In genomic region chr10:112951349-112952281, GRCh38 we compare ENCODE assay signal across 8 cellular contexts. TPM values are rescaled to one million over a fixed set of nuclear protein-coding genes. Genes with fewer than 3 reads are reported as not detected.
DNase-seq lines count a peak whose midpoint lies in the region; ATAC-seq and TF ChIP-seq lines count a peak whose summit lies in the region.

No MANE protein-coding gene starts in this region.

- no peaks in the 10 kb centered on the region for H3K36me3 Mint-ChIP-seq in activated T-cell treated with anti-CD3 and anti-CD28 coated beads, Interleukin-2, amount 50 U/mL, for 4 hours (ENCODE audit: insufficient read depth)
- peaks cover 11% of the 10 kb centered on the region for H3K36me3 Mint-ChIP-seq in natural killer cell treated with Interleukin-12 subunit alpha and Interleukin-12 subunit beta and Interleukin-15 and Interleukin-18, amount 100 ng/mL, for 72 hours

- H2AFZ ChIP-seq in fibroblast of lung (ENCODE audit: low read length), result no peak overlapping the region

- no peaks in the 10 kb centered on the region for H3K36me3 ChIP-seq in fibroblast of lung (ENCODE audit: control insufficient read depth, insufficient read depth, low read length)
- H3K36me3 ChIP-seq in transverse colon, result no peaks in the 10 kb centered on the region

- H3K27me3 ChIP-seq in fibroblast of lung (ENCODE audit: control insufficient read depth, insufficient read depth, low read length) (no peaks in the 10 kb centered on the region), transverse colon (no peaks in the 10 kb centered on the region)

- WGBS in transverse colon (ENCODE audit: low coverage in 1 of 2), 2 donors, result 0% methylated on average over 44 of the region's 68 CpGs; no CpG with 5 or more reads in 1 of the 2 donors

- H3K27me3 Mint-ChIP-seq in activated T-cell treated with anti-CD3 and anti-CD28 coated beads, Interleukin-2, amount 50 U/mL, for 4 hours (ENCODE audit: low read depth), result peaks cover 43% of the 10 kb centered on the region
- peaks cover 23 to 42% of the 10 kb centered on the region in 2 donors for H3K27me3 Mint-ChIP-seq in natural killer cell treated with Interleukin-12 subunit alpha and Interleukin-12 subunit beta and Interleukin-15 and Interleukin-18, amount 100 ng/mL, for 72 hours

- no peak for TF ChIP-seq EP300 in transverse colon (IDR thresholded peaks at IDR 0.05; ENCODE audit: low read depth)

- H3K4me1 ChIP-seq in fibroblast of lung (ENCODE audit: control insufficient read depth, extremely low read depth, insufficient read depth, low read length) (peaks cover 8% of the 10 kb centered on the region), transverse colon (peaks cover 4 to 57% (median 44%) of the 10 kb centered on the region in 4 donors)

- peak overlapping the region; percentile 79 to 81 for H3K27ac Mint-ChIP-seq in natural killer cell treated with Interleukin-12 subunit alpha and Interleukin-12 subunit beta and Interleukin-15 and Interleukin-18, amount 100 ng/mL, for 72 hours

- H3K9me3 ChIP-seq in fibroblast of lung (ENCODE audit: control insufficient read depth, insufficient read depth, low read depth, low read length), result no peaks in the 10 kb centered on the region
- no peaks in the 10 kb centered on the region for H3K9me3 ChIP-seq in transverse colon

- peak overlapping the region; percentile 93 for H3K4me3 Mint-ChIP-seq in activated T-cell treated with anti-CD3 and anti-CD28 coated beads, Interleukin-2, amount 50 U/mL, for 4 hours
- H3K4me3 Mint-ChIP-seq in natural killer cell treated with Interleukin-12 subunit alpha and Interleukin-12 subunit beta and Interleukin-15 and Interleukin-18, amount 100 ng/mL, for 72 hours, result peak overlapping the region; percentile 90

- intact Hi-C loops in transverse colon (cut with DNase I; ENCODE audit: low total_unique reads), result loop anchor here (5.0 to 10.0 kb wide), 2 partner anchors 113 to 176 kb away; no protein-coding TSS in a partner anchor

- peaks cover 24% of the 10 kb centered on the region for H3K4me1 Mint-ChIP-seq in activated T-cell treated with anti-CD3 and anti-CD28 coated beads, Interleukin-2, amount 50 U/mL, for 4 hours (ENCODE audit: low read depth)
- H3K4me1 Mint-ChIP-seq in natural killer cell treated with Interleukin-12 subunit alpha and Interleukin-12 subunit beta and Interleukin-15 and Interleukin-18, amount 100 ng/mL, for 72 hours (ENCODE audit: low read depth in 2 of 2), result peaks cover 50 to 51% of the 10 kb centered on the region in 2 donors

- H3K79me2 ChIP-seq in fibroblast of lung (ENCODE audit: control insufficient read depth, insufficient read depth, low read length), result peaks cover 51% of the 10 kb centered on the region

- in situ Hi-C loops in transverse colon (cut with MboI; ENCODE audit: low pct_ligation_motif_present in 1 of 4, low pct_unique_long_range_greater_than_20kb in 1 of 4, low sequenced_read_pairs in 3 of 4), result loop anchor here in 2 of 4 donors (25.0 kb wide), 2 partner anchors 136 to 436 kb away; no protein-coding TSS in a partner anchor

- peak overlapping the region; percentile 90 for H3K9ac ChIP-seq in fibroblast of lung (ENCODE audit: insufficient read depth, low read length)

- ATAC-seq in activated T-cell treated with anti-CD3 and anti-CD28 coated beads, Interleukin-2, amount 50 U/mL, for 4 hours, result peak; percentile 49 to 58
- peak; percentile 68 to 71 for ATAC-seq in natural killer cell treated with Interleukin-12 subunit alpha and Interleukin-12 subunit beta and Interleukin-15 and Interleukin-18, amount 100 ng/mL, for 72 hours
- no peak for ATAC-seq in GM21619 (IDR thresholded peaks at IDR 0.05; ENCODE audit: unreplicated experiment)
- no peak for ATAC-seq in GM18867 (IDR thresholded peaks at IDR 0.05; ENCODE audit: unreplicated experiment)

- peak overlapping the region; percentile 75 to 96 (median 87) for H3K4me3 ChIP-seq in fibroblast of lung (replicated peaks in 1 of 4; ENCODE audit: control extremely low read depth in 1 of 4, insufficient read depth in 1 of 4, low read depth in 3 of 4, low read length in 4 of 4)
- peak overlapping the region; percentile 61 to 88 (median 78) for H3K4me3 ChIP-seq in transverse colon

- no peaks in the 10 kb centered on the region for H3K9me3 Mint-ChIP-seq in activated T-cell treated with anti-CD3 and anti-CD28 coated beads, Interleukin-2, amount 50 U/mL, for 4 hours
- no peaks in the 10 kb centered on the region for H3K9me3 Mint-ChIP-seq in natural killer cell treated with Interleukin-12 subunit alpha and Interleukin-12 subunit beta and Interleukin-15 and Interleukin-18, amount 100 ng/mL, for 72 hours

- H3K4me2 ChIP-seq in fibroblast of lung (ENCODE audit: extremely low read depth, insufficient read depth, low read length), result peak overlapping the region; percentile 81

- DNase-seq in GM10248 (ENCODE audit: extremely low spot score) (peak; percentile 34), NOMO-1 treated with DMSO at 0.1 percent for 48 hours (lab: John Stamatoyannopoulos, UW; ENCODE audit: unreplicated experiment) (peak; percentile 53), fibroblast of lung (ENCODE audit: low read depth in 2 of 2) (peak; percentile 85 to 86), transverse colon (peak; percentile 67)
- peak; percentile 30 for DNase-seq in activated T-cell treated with anti-CD3 and anti-CD28 coated beads, Interleukin-2, amount 50 U/mL, for 4 hours
- DNase-seq in natural killer cell treated with Interleukin-12 subunit alpha and Interleukin-12 subunit beta and Interleukin-15 and Interleukin-18, amount 100 ng/mL, for 72 hours (ENCODE audit: low spot score), result peak; percentile 64

- peak; percentile 55 for TF ChIP-seq POLR2A in transverse colon (IDR thresholded peaks at IDR 0.05)

- H4K20me1 ChIP-seq in fibroblast of lung (ENCODE audit: control insufficient read depth, extremely low read depth, insufficient read depth, low read length), result no peaks in the 10 kb centered on the region

- CTCF ChIA-PET in GM10248 (lab: Yijun Ruan, JAX), result no interaction called here

- POLR2A ChIA-PET in GM10248 (lab: Yijun Ruan, JAX), result no interaction called here

- TF ChIP-seq CTCF in GM10248 (IDR thresholded peaks at IDR 0.05; ENCODE audit: control extremely low read depth, extremely low read depth, low read depth, missing control alignments), result no peak
- TF ChIP-seq CTCF in fibroblast of lung (conservative IDR thresholded peaks at IDR 0.05 in 1 of 2, IDR thresholded peaks at IDR 0.05 in 1 of 2; ENCODE audit: low read depth in 1 of 2, low read length in 2 of 2), result no peak
- TF ChIP-seq CTCF in transverse colon (IDR thresholded peaks at IDR 0.05), result no peak

- H3K27ac ChIP-seq in fibroblast of lung (ENCODE audit: insufficient read depth, low read length) (peak overlapping the region; percentile 98), transverse colon (peak overlapping the region; percentile 95 to 98 (median 96))

RNA-seq across cellular contexts. Expression of gene TCF7L2, which starts 1.6 kb away (rescaled TPM):
- 1 to 10 TPM in 1 of 3 donors, under 1 TPM in 2; 0.76 to 1.9 (median 0.90) TPM for total RNA-seq in activated T-cell treated with anti-CD3 and anti-CD28 coated beads, Interleukin-2, amount 50 U/mL, for 4 hours
- total RNA-seq in fibroblast of lung (4.1 and 5.0 TPM in 2 replicates), transverse colon (100 to 1,000 TPM in 3 of 4 donors, 10 to 100 TPM in 1; 84.6 to 249 (median 137) TPM)
- polyA plus RNA-seq in fibroblast of lung, result 3.4 and 4.7 TPM in 2 replicates
- 12.4 and 15.6 TPM in 2 replicates for polyA plus RNA-seq in fibroblast of lung (2012)
- 14.9 and 19.3 TPM in 2 replicates for polyA minus RNA-seq in fibroblast of lung (ENCODE audit: low replicate concordance)
- total RNA-seq in natural killer cell treated with Interleukin-12 subunit alpha and Interleukin-12 subunit beta and Interleukin-15 and Interleukin-18, amount 100 ng/mL, for 72 hours, result 10 to 100 TPM in 1 of 2 donors, 1 to 10 TPM in 1; 8.1 to 10.3 TPM

Comparison
In these comparisons a context has a peak if more than half of its experiments do, and no peak if none do; other contexts are left out.
1. DNase-seq: peak in every context shown above with its lines; median percentile 86 in fibroblast of lung; 67 in transverse colon; 64 in natural killer cell treated with Interleukin-12 subunit alpha and Interleukin-12 subunit beta and Interleukin-15 and Interleukin-18, amount 100 ng/mL, for 72 hours; 53 in NOMO-1 treated with DMSO at 0.1 percent for 48 hours; 34 in GM10248; 30 in activated T-cell treated with anti-CD3 and anti-CD28 coated beads, Interleukin-2, amount 50 U/mL, for 4 hours.
2. ATAC-seq: peak in activated T-cell treated with anti-CD3 and anti-CD28 coated beads, Interleukin-2, amount 50 U/mL, for 4 hours (2 of 2) and natural killer cell treated with Interleukin-12 subunit alpha and Interleukin-12 subunit beta and Interleukin-15 and Interleukin-18, amount 100 ng/mL, for 72 hours (2 of 2); none in GM21619 (single experiment) and GM18867 (single experiment).
3. RNA of gene TCF7L2, which starts 1.6 kb away (total RNA-seq): 84.6 to 249 TPM in transverse colon; 8.1 to 10.3 TPM in natural killer cell treated with Interleukin-12 subunit alpha and Interleukin-12 subunit beta and Interleukin-15 and Interleukin-18, amount 100 ng/mL, for 72 hours, 4.1 to 5.0 TPM in fibroblast of lung and 0.76 to 1.9 TPM in activated T-cell treated with anti-CD3 and anti-CD28 coated beads, Interleukin-2, amount 50 U/mL, for 4 hours; every median in the first group is over 4 times any median in the second.